13 cellular contexts compared by ENCODE assay signal in genomic region chr13:93847162-93847561, GRCh38.
DNase-seq lines count a peak whose midpoint lies in the region; ATAC-seq, FAIRE-seq and TF ChIP-seq lines count a peak whose summit lies in the region.
"Had no signal": no experiment of that assay in that cellular context is flagged by ENCODE, and none has a peak within 500 bp of the region (broad histone marks: within the 10 kb centered on the region; RNA-seq: fewer than 3 reads in every experiment).

No MANE protein-coding gene starts in this region.

- ATAC-seq in GM18520 (IDR thresholded peaks at IDR 0.05; ENCODE audit: unreplicated experiment) = no peak
- ATAC-seq in CD4-positive, alpha-beta T cell (ENCODE audit: poor library complexity) = no peak
- ATAC-seq: gastroesophageal sphincter had no signal

- no peaks in the 10 kb centered on the region for H3K4me1 Mint-ChIP-seq in CD4-positive, alpha-beta T cell (ENCODE audit: low read depth)
- H3K4me1 Mint-ChIP-seq: central memory CD8-positive, alpha-beta T cell had no signal

- H3K9me3 Mint-ChIP-seq in CD4-positive, alpha-beta T cell = peaks cover 2% of the 10 kb centered on the region
- H3K9me3 Mint-ChIP-seq: central memory CD8-positive, alpha-beta T cell; T-helper 2 cell treated with Interferon-gamma antibody and Interleukin-4, amounts not matched to agents 5 μg/mL and 100 μg/mL, for 36 hours had no signal

- FAIRE-seq in H54 (lab: Jason Lieb, UNC) = peak; percentile 99

- TF ChIP-seq POLR2A in H54 (IDR thresholded peaks at IDR 0.05; ENCODE audit: low read depth, low read length) = no peak

- no peaks in the 10 kb centered on the region for H3K27me3 ChIP-seq in CD4-positive, alpha-beta T cell (ENCODE audit: control insufficient read depth, insufficient read depth, low read length)
- H3K27me3 ChIP-seq: gastroesophageal sphincter, suprapubic skin had no signal

- H3K4me3 Mint-ChIP-seq in CD4-positive, alpha-beta T cell = no peak overlapping the region
- H3K4me3 Mint-ChIP-seq: central memory CD8-positive, alpha-beta T cell; T-helper 2 cell treated with Interferon-gamma antibody and Interleukin-4, amounts not matched to agents 5 μg/mL and 100 μg/mL, for 36 hours had no signal

- POLR2A ChIA-PET in CD4-positive, alpha-beta T cell (lab: Charles Lee) = no interaction called here

- DNase-seq in AG08395 (ENCODE audit: low spot score) (peak; percentile 62), H54 (ENCODE audit: insufficient read length, low spot score) (peak; percentile 19), RPMI7951 (ENCODE audit: low read depth) (peak; percentile 4), foreskin fibroblast (peak; percentile 50 to 53), NCI-H345 (lab: John Stamatoyannopoulos, UW) (no peak), iPS-NIHi11 (ENCODE audit: low spot score) (no peak)
- no peak for DNase-seq in CD4-positive, alpha-beta T cell
- DNase-seq: NCI-H1694 had no signal

- H3K36me3 Mint-ChIP-seq in CD4-positive, alpha-beta T cell (ENCODE audit: low read depth) = no peaks in the 10 kb centered on the region

- H3K9me3 ChIP-seq in CD4-positive, alpha-beta T cell (ENCODE audit: control insufficient read depth, low read length) = no peaks in the 10 kb centered on the region
- H3K9me3 ChIP-seq: gastroesophageal sphincter, suprapubic skin had no signal

- TF ChIP-seq CTCF in foreskin fibroblast (IDR thresholded peaks at IDR 0.05; ENCODE audit: low read depth, low read length) = no peak
- TF ChIP-seq CTCF in CD4-positive, alpha-beta T cell (IDR thresholded peaks at IDR 0.05) = no peak

- H3K27ac ChIP-seq in CD4-positive, alpha-beta T cell (ENCODE audit: low read depth, low read length) = no peak overlapping the region
- H3K27ac ChIP-seq: gastroesophageal sphincter, suprapubic skin had no signal

- intact Hi-C loops in CD4-positive, alpha-beta T cell (cut with DNase I, micrococcal nuclease) = no loop called here

- no peak overlapping the region for H3K4me3 ChIP-seq in foreskin fibroblast (ENCODE audit: low read depth in 1 of 2, low read length in 2 of 2)
- H3K4me3 ChIP-seq: gastroesophageal sphincter, suprapubic skin had no signal

- H3K27ac Mint-ChIP-seq in CD4-positive, alpha-beta T cell = no peak overlapping the region
- H3K27ac Mint-ChIP-seq: T-helper 2 cell treated with Interferon-gamma antibody and Interleukin-4, amounts not matched to agents 5 μg/mL and 100 μg/mL, for 36 hours had no signal

- no peaks in the 10 kb centered on the region for H3K27me3 Mint-ChIP-seq in CD4-positive, alpha-beta T cell
- H3K27me3 Mint-ChIP-seq: central memory CD8-positive, alpha-beta T cell had no signal

- CTCF ChIA-PET in CD4-positive, alpha-beta T cell (lab: Charles Lee) = no interaction called here

Comparison
In these comparisons a context has a peak if more than half of its experiments do, and no peak if none do; other contexts are left out.
1. DNase-seq: peak in AG08395 (single experiment), H54 (single experiment), RPMI7951 (single experiment) and foreskin fibroblast (2 of 2); none in NCI-H345 (single experiment), CD4-positive, alpha-beta T cell (0 of 10) and iPS-NIHi11 (single experiment).